Comparison of ENCODE assay signal across 1 cellular context in the genomic region with DNA sequence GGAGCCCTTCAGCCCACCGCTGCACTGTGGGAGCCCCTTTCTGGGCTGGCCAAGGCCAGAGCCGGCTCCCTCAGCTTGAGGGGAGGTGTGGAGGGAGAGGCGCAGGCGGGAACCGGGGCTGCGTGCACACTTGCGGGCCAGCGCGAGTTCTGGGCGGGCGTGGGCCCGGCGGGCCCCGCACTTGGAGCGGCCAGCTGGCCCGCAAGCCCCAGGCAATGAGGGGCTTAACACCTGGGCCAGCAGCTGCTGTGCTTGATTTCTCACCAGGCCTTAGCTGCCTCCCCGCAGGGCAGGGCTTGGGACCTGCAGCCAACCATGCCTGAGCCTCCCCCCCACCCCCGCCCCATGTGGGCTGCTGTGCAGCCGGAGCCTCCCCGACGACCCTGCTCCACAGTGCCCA. TPM values are rescaled to one million over a fixed set of nuclear protein-coding genes. Genes with fewer than 3 reads are reported as not detected.
"Had no signal": no experiment of that assay in that cellular context is flagged by ENCODE, and none has a peak within 500 bp of the region (broad histone marks: within the 10 kb centered on the region; RNA-seq: fewer than 3 reads in every experiment).

No MANE protein-coding gene starts in this region.

RNA-seq across cellular contexts. Expression of a gene that starts 30.7 kb away (rescaled TPM):
- total RNA-seq: K562 had no signal
